9 cellular contexts compared by ENCODE assay signal in genomic region chr10:970311-971149, GRCh38. TPM values are rescaled to one million over a fixed set of nuclear protein-coding genes. Genes with fewer than 3 reads are reported as not detected.
DNase-seq lines count a peak whose midpoint lies in the region; ATAC-seq and TF ChIP-seq lines count a peak whose summit lies in the region.
"Had no signal": no experiment of that assay in that cellular context is flagged by ENCODE, and none has a peak within 500 bp of the region (broad histone marks: within the 10 kb centered on the region; RNA-seq: fewer than 3 reads in every experiment).

No MANE protein-coding gene starts in this region.

- ATAC-seq in left colon (peak; percentile 87), GM21423 (IDR thresholded peaks at IDR 0.05; ENCODE audit: unreplicated experiment) (no peak), GM19324 (IDR thresholded peaks at IDR 0.05; ENCODE audit: low FRiP score, unreplicated experiment) (no peak), GM18873 (IDR thresholded peaks at IDR 0.05; ENCODE audit: low FRiP score, unreplicated experiment) (no peak)

- intact Hi-C loops in left colon (cut with DNase I, micrococcal nuclease): no loop called here

- TF ChIP-seq CTCF in suprapubic skin (IDR thresholded peaks at IDR 0.05): no peak

- no peaks in the 10 kb centered on the region for H3K9me3 ChIP-seq in SJCRH30 (replicated peaks)
- H3K9me3 ChIP-seq in suprapubic skin: no peaks in the 10 kb centered on the region

- peaks cover 3% of the 10 kb centered on the region; the same call in 1 of the 2 replicates for H3K4me1 ChIP-seq in SJCRH30
- H3K4me1 ChIP-seq in suprapubic skin: peaks cover 5% of the 10 kb centered on the region

- H3K36me3 ChIP-seq in SJCRH30 (no peaks in the 10 kb centered on the region), suprapubic skin (no peaks in the 10 kb centered on the region)

- H3K27ac ChIP-seq in SJCRH30 (peak overlapping the region; percentile 35; the same call in 1 of the 2 replicates), suprapubic skin (peak overlapping the region; percentile 18)
- H3K27ac ChIP-seq: KMS-11 had no signal

- no peak for TF ChIP-seq POLR2A in suprapubic skin (IDR thresholded peaks at IDR 0.05)

- no peak for TF ChIP-seq EP300 in suprapubic skin (IDR thresholded peaks at IDR 0.05)

- DNase-seq in LHCN-M2 (ENCODE audit: low read depth) (peak; percentile 51), SJCRH30 (peak in 1 of 2 experiments; percentile 44), left colon (peak; percentile 24 to 40), suprapubic skin (ENCODE audit: low spot score in 2 of 2) (no peak)
- DNase-seq: T-helper 9 cell had no signal

- H3K27me3 ChIP-seq in SJCRH30 (no peaks in the 10 kb centered on the region), suprapubic skin (no peaks in the 10 kb centered on the region)

- WGBS in suprapubic skin: 39% methylated on average over 14 of the region's 14 CpGs

- H3K4me3 ChIP-seq in SJCRH30 (peak overlapping the region; percentile 43), suprapubic skin (no peak overlapping the region)

RNA-seq across cellular contexts. Expression of gene GTPBP4, which starts 17.7 kb away (rescaled TPM):
- total RNA-seq in LHCN-M2 (2014; rRNA removed) (50.1 and 57.2 TPM in 2 replicates), left colon (10 to 100 TPM; 22.7 to 35.6 TPM), suprapubic skin (10 to 100 TPM; 14.4 to 37.2 (median 28.5) TPM)
- 37.0 TPM for polyA plus RNA-seq in LHCN-M2 (2012)
- total RNA-seq in SJCRH30 (2014; rRNA removed; shearing (Covaris generic)): 52.3 and 58.5 TPM in 2 replicates

RNA-seq across cellular contexts. Expression of gene LARP4B, which starts 39.0 kb away (rescaled TPM):
- total RNA-seq in LHCN-M2 (2014; rRNA removed) (30.5 and 32.6 TPM in 2 replicates), left colon (100 to 1,000 TPM; 124 to 152 TPM), suprapubic skin (100 to 1,000 TPM in 1 of 4 donors, 10 to 100 TPM in 3; 53.5 to 100 (median 69.7) TPM)
- polyA plus RNA-seq in LHCN-M2 (2012): 21.2 TPM
- total RNA-seq in SJCRH30 (2014; rRNA removed; shearing (Covaris generic)): 29.1 and 29.4 TPM in 2 replicates

RNA-seq across cellular contexts. Expression of gene IDI2, which starts 55.1 kb away (rescaled TPM):
- total RNA-seq in LHCN-M2 (2014; rRNA removed): not detected in 2 replicates
- not detected for polyA plus RNA-seq in LHCN-M2 (2012)
- total RNA-seq in SJCRH30 (2014; rRNA removed; shearing (Covaris generic)): not detected in 2 replicates
- not detected for total RNA-seq in left colon
- total RNA-seq in suprapubic skin: not detected

Comparison
In these comparisons a context has a peak if more than half of its experiments do, and no peak if none do; other contexts are left out.
1. DNase-seq: peak in LHCN-M2 (single experiment) and left colon (2 of 2); none in suprapubic skin (0 of 2).